In genomic region chr11:35485656-35486318, GRCh38 we compare ENCODE assay signal across 9 cellular contexts. TPM values are rescaled to one million over a fixed set of nuclear protein-coding genes. Genes with fewer than 3 reads are reported as not detected.
DNase-seq lines count a peak whose midpoint lies in the region; ATAC-seq, FAIRE-seq and TF ChIP-seq lines count a peak whose summit lies in the region.
"Had no signal": no experiment of that assay in that cellular context is flagged by ENCODE, and none has a peak within 500 bp of the region (broad histone marks: within the 10 kb centered on the region; RNA-seq: fewer than 3 reads in every experiment).

No MANE protein-coding gene starts in this region.

- ATAC-seq in CD8-positive, alpha-beta T cell: peak; percentile 68
- ATAC-seq in GM19397 (IDR thresholded peaks at IDR 0.05; ENCODE audit: unreplicated experiment): peak; percentile 93
- ATAC-seq in HG03565 (IDR thresholded peaks at IDR 0.05; ENCODE audit: unreplicated experiment): peak; percentile 96

- H3K4me2 ChIP-seq in H1 (ENCODE audit: insufficient read depth in 1 of 2, low read depth in 2 of 2, low read length in 2 of 2): no peak overlapping the region

- H2BK15ac ChIP-seq in H1 (ENCODE audit: low read length): no peak overlapping the region

- H4K91ac ChIP-seq in H1 (replicated peaks; ENCODE audit: insufficient read length, low read length): no peak overlapping the region

- H2AFZ ChIP-seq in H1 (ENCODE audit: low read length): no peak overlapping the region

- H3K27me3 ChIP-seq in CD8-positive, alpha-beta T cell (ENCODE audit: insufficient read depth, low read length): no peaks in the 10 kb centered on the region
- no peaks in the 10 kb centered on the region; a peak in 1 of 7 replicates for H3K27me3 ChIP-seq in H1 (replicated peaks in 1 of 4; ENCODE audit: control insufficient read depth in 3 of 4, extremely low read depth in 1 of 4, insufficient read depth in 3 of 4, low read length in 3 of 4)

- intact Hi-C loops in CD8-positive, alpha-beta T cell (cut with DNase I, micrococcal nuclease): loop anchor here (1.0 to 10.0 kb wide), 4 partner anchors 491 to 899 kb away; no protein-coding TSS in a partner anchor

- H3K14ac ChIP-seq in H1 (ENCODE audit: insufficient read length): no peak overlapping the region

- no peak overlapping the region for H3K9ac ChIP-seq in H1 (replicated peaks in 1 of 4; ENCODE audit: extremely low read depth in 1 of 4, low read depth in 3 of 4, low read length in 3 of 4)

- H3K23ac ChIP-seq in H1 (ENCODE audit: insufficient read length): no peak overlapping the region

- H3K4me1 ChIP-seq in CD8-positive, alpha-beta T cell (ENCODE audit: insufficient read depth, low read length): no peaks in the 10 kb centered on the region
- no peaks in the 10 kb centered on the region for H3K4me1 ChIP-seq in H1 (replicated peaks in 1 of 4; ENCODE audit: control insufficient read depth in 3 of 4, insufficient read depth in 4 of 4, low read length in 3 of 4)

- H3K23me2 ChIP-seq in H1 (ENCODE audit: low read depth, low read length): no peaks in the 10 kb centered on the region

- H4K20me1 ChIP-seq in H1 (replicated peaks in 1 of 2; ENCODE audit: control insufficient read depth in 1 of 2, insufficient read depth in 2 of 2, low read length in 2 of 2): no peaks in the 10 kb centered on the region

- H3K27me3 Mint-ChIP-seq in CD8-positive, alpha-beta T cell (ENCODE audit: low read depth): peaks cover 51% of the 10 kb centered on the region
- peaks cover 7% of the 10 kb centered on the region for H3K27me3 Mint-ChIP-seq in mesothelial cell of epicardium (ENCODE audit: low read depth)

- no peak overlapping the region for H2BK120ac ChIP-seq in H1 (replicated peaks; ENCODE audit: low read depth, low read length)

- CTCF ChIA-PET in CD8-positive, alpha-beta T cell (lab: Charles Lee): interaction anchor here (0.8 to 3.2 kb wide), 15 partner anchors 9 to 900 kb away, joined by 3 to 30 read pairs (median 4); no protein-coding TSS in a partner anchor
- CTCF ChIA-PET in H1 (lab: Charles Lee; ENCODE audit: partially characterized antibody): interaction anchor here (0.5 to 3.8 kb wide), 31 partner anchors 8 to 780 kb away, joined by 3 to 22 read pairs (median 3); partner anchors contain the start of genes PAMR1 and SLC1A2

- peak; percentile 68 for FAIRE-seq in H1 (lab: Jason Lieb, UNC)

- H2BK12ac ChIP-seq in H1 (ENCODE audit: low read depth, low read length): no peak overlapping the region

- no peak for TF ChIP-seq EP300 in H1 (IDR thresholded peaks at IDR 0.05; ENCODE audit: borderline replicate concordance in 1 of 2, low read depth in 2 of 2, low read length in 2 of 2)

- no peak overlapping the region for H2BK20ac ChIP-seq in H1 (ENCODE audit: low read length)

- H3K9me3 Mint-ChIP-seq in CD8-positive, alpha-beta T cell: peaks cover 11% of the 10 kb centered on the region
- peaks cover 21% of the 10 kb centered on the region for H3K9me3 Mint-ChIP-seq in mesothelial cell of epicardium

- H3K79me1 ChIP-seq in H1 (ENCODE audit: low read depth, low read length): no peaks in the 10 kb centered on the region

- H2BK5ac ChIP-seq in H1 (ENCODE audit: low read depth, low read length): no peak overlapping the region

- no peaks in the 10 kb centered on the region for H3K79me2 ChIP-seq in H1 (ENCODE audit: control insufficient read depth in 1 of 2, insufficient read depth in 2 of 2, low read length in 2 of 2)

- no peak overlapping the region for H3K56ac ChIP-seq in H1 (replicated peaks; ENCODE audit: insufficient read length, low read depth, low read length)

- no peak overlapping the region for H3K4ac ChIP-seq in H1 (replicated peaks; ENCODE audit: insufficient read length, low read depth, low read length)

- no peak overlapping the region for H4K5ac ChIP-seq in H1 (ENCODE audit: insufficient read length, low read depth, low read length)

- no peak overlapping the region for H3K18ac ChIP-seq in H1 (ENCODE audit: extremely low read depth, low read length)

- no peak for TF ChIP-seq POLR2A in H1 (IDR thresholded peaks at IDR 0.05; ENCODE audit: control extremely low read depth in 1 of 2, low read depth in 2 of 2, low read length in 2 of 2)

- H3K4me3 Mint-ChIP-seq in CD8-positive, alpha-beta T cell: no peak overlapping the region
- no peak overlapping the region for H3K4me3 Mint-ChIP-seq in mesothelial cell of epicardium
- H3K4me3 Mint-ChIP-seq: T-helper 1 cell treated with Interleukin-12 subunit alpha and Interleukin-12 subunit beta and Interleukin-4 antibody, amounts not matched to agents 30 μg/mL and 1 μg/mL, for 36 hours had no signal

- H3K4me3 ChIP-seq in CD8-positive, alpha-beta T cell (ENCODE audit: low read depth, low read length): no peak overlapping the region
- H3K4me3 ChIP-seq in H1 (ENCODE audit: extremely low read depth in 1 of 4, insufficient read depth in 2 of 4, low read depth in 3 of 4, low read length in 4 of 4): no peak overlapping the region

- TF ChIP-seq CTCF in CD8-positive, alpha-beta T cell (IDR thresholded peaks at IDR 0.05): peak; percentile 97
- TF ChIP-seq CTCF in H1 (IDR thresholded peaks at IDR 0.05; ENCODE audit: control extremely low read depth in 1 of 3, insufficient read depth in 1 of 3, low read depth in 1 of 3, low read length in 3 of 3): peak; percentile 85 to 90 (median 89)
- TF ChIP-seq CTCF in mesothelial cell of epicardium (IDR thresholded peaks at IDR 0.05; ENCODE audit: unreplicated experiment): peak; percentile 77

- no peaks in the 10 kb centered on the region for H3K36me3 ChIP-seq in CD8-positive, alpha-beta T cell (ENCODE audit: insufficient read depth, low read length)
- H3K36me3 ChIP-seq in H1 (ENCODE audit: control insufficient read depth in 2 of 4, insufficient read depth in 4 of 4, low read length in 3 of 4): peaks cover 0 to 4% (median 0%) of the 10 kb centered on the region in 4 experiments; a peak in 2 of 8 replicates

- H4K8ac ChIP-seq in H1 (ENCODE audit: extremely low read depth, insufficient read depth, low read length): no peak overlapping the region

- no peaks in the 10 kb centered on the region for H3K36me3 Mint-ChIP-seq in CD8-positive, alpha-beta T cell
- peaks cover 19% of the 10 kb centered on the region for H3K36me3 Mint-ChIP-seq in mesothelial cell of epicardium

- TF ChIP-seq RAD21 in H1 (IDR thresholded peaks at IDR 0.05 in 1 of 2, conservative IDR thresholded peaks at IDR 0.05 in 1 of 2; ENCODE audit: low read depth in 2 of 2, low read length in 2 of 2): peak; percentile 80 to 85

- no peak overlapping the region for H3K27ac Mint-ChIP-seq in CD8-positive, alpha-beta T cell
- H3K27ac Mint-ChIP-seq in mesothelial cell of epicardium: no peak overlapping the region
- H3K27ac Mint-ChIP-seq: T-helper 1 cell treated with Interleukin-12 subunit alpha and Interleukin-12 subunit beta and Interleukin-4 antibody, amounts not matched to agents 30 μg/mL and 1 μg/mL, for 36 hours had no signal

- no peak overlapping the region for H3K27ac ChIP-seq in CD8-positive, alpha-beta T cell (ENCODE audit: low read depth, low read length)
- no peak overlapping the region for H3K27ac ChIP-seq in H1 (ENCODE audit: low read depth, low read length)

- H3K4me1 Mint-ChIP-seq in CD8-positive, alpha-beta T cell (ENCODE audit: low read depth): no peaks in the 10 kb centered on the region
- no peaks in the 10 kb centered on the region for H3K4me1 Mint-ChIP-seq in mesothelial cell of epicardium

- POLR2A ChIA-PET in CD8-positive, alpha-beta T cell (lab: Charles Lee): no interaction called here
- POLR2A ChIA-PET in H1 (lab: Charles Lee; ENCODE audit: partially characterized antibody): no interaction called here

- 29% methylated on average over 12 of the region's 12 CpGs; no CpG with 5 or more reads in 1 of the 2 experiments for WGBS in H1 (ENCODE audit: extremely low coverage in 1 of 2, insufficient coverage in 1 of 2, insufficient read length in 1 of 2, insufficient replicate concordance in 2 of 2, low coverage in 1 of 2, low lambda C conversion rate in 2 of 2, missing lambda C conversion rate in 1 of 2), 2 experiments

- peak; percentile 34 to 80 (median 58) for DNase-seq in CD8-positive, alpha-beta T cell
- DNase-seq in NCI-H82 (lab: John Stamatoyannopoulos, UW): peak; percentile 96
- DNase-seq in activated CD8-positive, alpha-beta memory T cell treated with anti-CD3 and anti-CD28 coated beads for 1 hour (ENCODE audit: extremely low read depth in 1 of 2, low read depth in 1 of 2): peak; percentile 19 to 49
- peak; percentile 71 to 95 for DNase-seq in H1 (ENCODE audit: low read depth in 1 of 2, low spot score in 2 of 2)
- peak; percentile 65 to 91 for DNase-seq in mesothelial cell of epicardium (ENCODE audit: low spot score in 2 of 2, unreplicated experiment in 2 of 2)
- peak; percentile 46 to 70 for DNase-seq in stimulated activated CD8-positive, alpha-beta memory T cell treated with anti-CD3 and anti-CD28 coated beads, Interleukin-2, amount 100 ng/mL, for 48 hours (ENCODE audit: low read depth in 2 of 2)

- H2AK5ac ChIP-seq in H1 (ENCODE audit: low read depth, low read length): no peak overlapping the region

- H3K9me3 ChIP-seq in CD8-positive, alpha-beta T cell (ENCODE audit: low read length): no peaks in the 10 kb centered on the region
- 0 out of 4 replicates have a peak, but pooled peaks cover 6 to 8% of the 10 kb centered on the region in 2 experiments for H3K9me3 ChIP-seq in H1 (ENCODE audit: insufficient read depth in 2 of 2, low read depth in 1 of 2, low read length in 1 of 2)

TF ChIP-seq in H1, 55 proteins besides CTCF, POLR2A, EP300 and RAD21:
- 0 out of 2 replicates have a peak, but pooled peaks have one; percentile 9 for TF ChIP-seq YY1 (IDR thresholded peaks at IDR 0.05; ENCODE audit: low read depth, low read length)
- TF ChIP-seq CREB1 (IDR thresholded peaks at IDR 0.05): no peak

RNA-seq across cellular contexts. Expression of gene PAMR1, which starts 39.6 kb away (rescaled TPM):
- not detected for total RNA-seq in CD8-positive, alpha-beta T cell
- 3.0 TPM in 2 replicates for total RNA-seq in H1 (2021; fragmentation: NEBNext Ultra II Directional; extraction: Animal tissue kit (Norgen Biotek cat#: 25700))
- polyA plus RNA-seq in H1 (2011; rRNA removed): 6.9 and 7.3 TPM in 2 replicates
- polyA plus RNA-seq in H1 (2011; cell fraction: cytosol; rRNA removed): 7.7 TPM
- polyA plus RNA-seq in H1 (2011; cell fraction: nucleus; rRNA removed): 12.7 TPM
- polyA plus RNA-seq in H1 (2012, experiment 1 of 2): 4.7 to 6.9 TPM (median 4.9 TPM) in 4 replicates
- polyA plus RNA-seq in H1 (2012, experiment 2 of 2): 3.7 TPM
- 2.9 TPM for polyA plus RNA-seq in H1 (2013, experiment 1 of 2)
- 2.7 TPM for polyA plus RNA-seq in H1 (2013, experiment 2 of 2)
- polyA minus RNA-seq in H1 (2011; rRNA and poly(A)+ RNA removed): 7.6 and 10.0 TPM in 2 replicates
- 4.3 TPM for polyA minus RNA-seq in H1 (2011; cell fraction: cytosol; rRNA and poly(A)+ RNA removed)
- polyA minus RNA-seq in H1 (2011; cell fraction: nucleus; rRNA and poly(A)+ RNA removed): 5.8 TPM
- total RNA-seq in mesothelial cell of epicardium: 38.3 to 44.8 TPM (median 43.5 TPM) in 3 replicates

Comparison
In these comparisons a context has a peak if more than half of its experiments do, and no peak if none do; other contexts are left out.
1. DNase-seq: peak in every context shown above with its lines; median percentile 96 in NCI-H82; 83 in H1; 78 in mesothelial cell of epicardium; 58 in CD8-positive, alpha-beta T cell; 58 in stimulated activated CD8-positive, alpha-beta memory T cell treated with anti-CD3 and anti-CD28 coated beads, Interleukin-2, amount 100 ng/mL, for 48 hours; 34 in activated CD8-positive, alpha-beta memory T cell treated with anti-CD3 and anti-CD28 coated beads for 1 hour.